Comparison of ENCODE assay signal across 22 cellular contexts in the genomic region with DNA sequence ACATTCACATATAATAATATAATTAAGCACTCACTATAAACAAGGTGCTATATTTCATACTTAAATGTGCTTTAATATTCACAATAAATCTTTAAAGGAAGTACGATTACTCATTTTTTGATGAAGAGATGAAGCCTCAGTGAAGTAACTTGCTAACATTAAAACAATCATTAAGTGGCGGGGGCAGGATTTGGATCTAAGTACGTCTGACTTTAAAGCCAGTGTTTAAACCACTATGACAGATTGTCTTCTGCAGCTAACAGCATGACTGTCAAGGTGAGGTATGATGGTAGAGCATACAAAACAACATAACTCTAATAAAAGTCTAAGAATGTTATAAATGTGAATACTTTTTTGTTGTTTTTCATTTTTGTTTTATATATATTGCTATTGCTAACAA.
"Had no signal": no experiment of that assay in that cellular context is flagged by ENCODE, and none has a peak within 500 bp of the region (broad histone marks: within the 10 kb centered on the region; RNA-seq: fewer than 3 reads in every experiment).

No MANE protein-coding gene starts in this region.

- DNase-seq: effector memory CD4-positive, alpha-beta T cell; esophagus squamous epithelium; foreskin melanocyte; hypothalamus; immature natural killer cell; left ventricle myocardium superior; lower lobe of right lung; naive thymus-derived CD8-positive, alpha-beta T cell; nephron progenitor cell; right cardiac atrium; sigmoid colon; stimulated activated CD4-positive, alpha-beta T cell treated with anti-CD3 and anti-CD28 coated beads, Interleukin-2, amount 100 ng/mL, for 24 hours; stimulated activated CD4-positive, alpha-beta T cell treated with anti-CD3 and anti-CD28 coated beads, Interleukin-4, amount 100 ng/mL, for 24 hours; stimulated activated naive CD4-positive, alpha-beta T cell treated with Interleukin-2 at 50 U/mL for 16 hours; stomach; thyroid gland; trophoblast cell had no signal

- H3K36me3 ChIP-seq: esophagus squamous epithelium, lower lobe of right lung, prostate gland, sigmoid colon, stomach, thyroid gland, vagina had no signal

- FAIRE-seq: endothelial cell of umbilical vein, keratinocyte had no signal

- H3K9me3 ChIP-seq: esophagus squamous epithelium, lower lobe of right lung, prostate gland, sigmoid colon, stomach, thyroid gland, vagina had no signal

- H3K4me3 ChIP-seq: esophagus squamous epithelium, lower lobe of right lung, prostate gland, sigmoid colon, stomach, thyroid gland, vagina had no signal

- H3K27ac ChIP-seq: esophagus squamous epithelium, lower lobe of right lung, prostate gland, sigmoid colon, stomach, thyroid gland, vagina had no signal

- H3K4me1 ChIP-seq: esophagus squamous epithelium, lower lobe of right lung, prostate gland, stomach, thyroid gland, vagina had no signal

- H3K27me3 ChIP-seq: esophagus squamous epithelium, sigmoid colon, stomach, thyroid gland, vagina had no signal

- ATAC-seq: left ventricle myocardium superior; lower lobe of right lung; naive thymus-derived CD8-positive, alpha-beta T cell; right cardiac atrium; stimulated activated effector memory CD8-positive, alpha-beta T cell treated with anti-CD3 and anti-CD28 coated beads, Interleukin-12 subunit alpha, Interleukin-12 subunit beta, amount 100 ng/mL, for 72 hours had no signal
